10 cellular contexts compared by ENCODE assay signal in genomic region chr10:29946953-29947700, GRCh38.
DNase-seq lines count a peak whose midpoint lies in the region; ATAC-seq and TF ChIP-seq lines count a peak whose summit lies in the region.
"Had no signal": no experiment of that assay in that cellular context is flagged by ENCODE, and none has a peak within 500 bp of the region (broad histone marks: within the 10 kb centered on the region; RNA-seq: fewer than 3 reads in every experiment).

No MANE protein-coding gene starts in this region.

- H3K9me3 Mint-ChIP-seq in endothelial cell (ENCODE audit: unreplicated experiment): no peaks in the 10 kb centered on the region
- H3K9me3 Mint-ChIP-seq in activated CD4-positive, alpha-beta T cell treated with anti-CD3 and anti-CD28 coated beads, Interleukin-2, amount 10 ng/mL, durations not matched to agents 7 days and 5 days: no peaks in the 10 kb centered on the region
- H3K9me3 Mint-ChIP-seq: CD8-positive, alpha-beta T cell had no signal

- H3K27me3 Mint-ChIP-seq in endothelial cell (ENCODE audit: unreplicated experiment): no peaks in the 10 kb centered on the region
- peaks cover 1% of the 10 kb centered on the region for H3K27me3 Mint-ChIP-seq in activated CD4-positive, alpha-beta T cell treated with anti-CD3 and anti-CD28 coated beads, Interleukin-2, amount 10 ng/mL, durations not matched to agents 7 days and 5 days

- peak; percentile 76 for ATAC-seq in foreskin keratinocyte
- no peak for ATAC-seq in HG03280 (IDR thresholded peaks at IDR 0.05; ENCODE audit: unreplicated experiment)
- ATAC-seq: CD8-positive, alpha-beta T cell had no signal

- no peak overlapping the region for H3K27ac Mint-ChIP-seq in endothelial cell (ENCODE audit: unreplicated experiment)
- no peak overlapping the region for H3K27ac Mint-ChIP-seq in activated CD4-positive, alpha-beta T cell treated with anti-CD3 and anti-CD28 coated beads, Interleukin-2, amount 10 ng/mL, durations not matched to agents 7 days and 5 days
- H3K27ac Mint-ChIP-seq: CD8-positive, alpha-beta T cell had no signal

- POLR2A ChIA-PET in activated CD4-positive, alpha-beta T cell treated with anti-CD3 and anti-CD28 coated beads, Interleukin-2, amount 10 ng/mL, durations not matched to agents 7 days and 5 days (lab: Charles Lee): no interaction called here

- H3K36me3 Mint-ChIP-seq in endothelial cell (ENCODE audit: low read depth, unreplicated experiment): no peaks in the 10 kb centered on the region
- no peaks in the 10 kb centered on the region for H3K36me3 Mint-ChIP-seq in activated CD4-positive, alpha-beta T cell treated with anti-CD3 and anti-CD28 coated beads, Interleukin-2, amount 10 ng/mL, durations not matched to agents 7 days and 5 days (ENCODE audit: low read depth)
- H3K36me3 Mint-ChIP-seq: CD8-positive, alpha-beta T cell had no signal

- DNase-seq in AG09319 (ENCODE audit: extremely low read depth, low read depth) (peak; percentile 52), T1000 (lab: John Stamatoyannopoulos, UW) (peak; percentile 13), foreskin keratinocyte (peak; percentile 73 to 88), endothelial cell (ENCODE audit: low spot score) (no peak), NCI-H2196 treated with DMSO at 0.1 percent for 48 hours (lab: John Stamatoyannopoulos, UW; ENCODE audit: unreplicated experiment) (no peak)
- no peak for DNase-seq in activated CD4-positive, alpha-beta T cell treated with anti-CD3 and anti-CD28 coated beads, Interleukin-2, amount 10 ng/mL, durations not matched to agents 7 days and 5 days
- DNase-seq: CD8-positive, alpha-beta T cell; cortex of kidney had no signal

- no peak overlapping the region for H3K4me3 Mint-ChIP-seq in endothelial cell (ENCODE audit: unreplicated experiment)
- no peak overlapping the region for H3K4me3 Mint-ChIP-seq in activated CD4-positive, alpha-beta T cell treated with anti-CD3 and anti-CD28 coated beads, Interleukin-2, amount 10 ng/mL, durations not matched to agents 7 days and 5 days
- H3K4me3 Mint-ChIP-seq: CD8-positive, alpha-beta T cell had no signal

- H3K4me2 ChIP-seq in parathyroid adenoma (ENCODE audit: low read length): no peak overlapping the region

- H3K4me1 ChIP-seq in foreskin keratinocyte: peaks cover 38% of the 10 kb centered on the region
- no peaks in the 10 kb centered on the region for H3K4me1 ChIP-seq in parathyroid adenoma

- CTCF ChIA-PET in activated CD4-positive, alpha-beta T cell treated with anti-CD3 and anti-CD28 coated beads, Interleukin-2, amount 10 ng/mL, durations not matched to agents 7 days and 5 days (lab: Charles Lee): interaction anchor here (1.0 kb wide), 1 partner anchor 18 kb away, joined by 3 read pairs; no protein-coding TSS in a partner anchor

- H3K27ac ChIP-seq in foreskin keratinocyte: peak overlapping the region; percentile 98
- H3K27ac ChIP-seq in parathyroid adenoma: no peak overlapping the region

- no peaks in the 10 kb centered on the region for H3K36me3 ChIP-seq in parathyroid adenoma (ENCODE audit: control insufficient read depth, insufficient read depth, low read length)

- H3K9ac ChIP-seq in parathyroid adenoma: no peak overlapping the region

- TF ChIP-seq CTCF in AG09319 (IDR thresholded peaks at IDR 0.05; ENCODE audit: low read depth, low read length) (no peak), foreskin keratinocyte (conservative IDR thresholded peaks at IDR 0.05) (no peak), parathyroid adenoma (IDR thresholded peaks at IDR 0.05) (no peak), endothelial cell (IDR thresholded peaks at IDR 0.05; ENCODE audit: unreplicated experiment) (no peak)

- no peaks in the 10 kb centered on the region for H3K9me3 ChIP-seq in parathyroid adenoma (ENCODE audit: control insufficient read depth, low read length)

- peaks cover 2% of the 10 kb centered on the region for H3K4me1 Mint-ChIP-seq in endothelial cell (ENCODE audit: unreplicated experiment)
- H3K4me1 Mint-ChIP-seq in activated CD4-positive, alpha-beta T cell treated with anti-CD3 and anti-CD28 coated beads, Interleukin-2, amount 10 ng/mL, durations not matched to agents 7 days and 5 days: peaks cover 9% of the 10 kb centered on the region

- H3K27me3 ChIP-seq in foreskin keratinocyte (no peaks in the 10 kb centered on the region), parathyroid adenoma (ENCODE audit: control insufficient read depth, insufficient read depth, low read length) (no peaks in the 10 kb centered on the region)

- peak overlapping the region; percentile 29 for H2AFZ ChIP-seq in parathyroid adenoma

- no peak overlapping the region for H3K4me3 ChIP-seq in parathyroid adenoma (ENCODE audit: low read depth, low read length)

- no peaks in the 10 kb centered on the region for H3K79me2 ChIP-seq in parathyroid adenoma

Comparison
In these comparisons a context has a peak if more than half of its experiments do, and no peak if none do; other contexts are left out.
1. DNase-seq: peak in AG09319 (single experiment), T1000 (single experiment) and foreskin keratinocyte (2 of 2); none in endothelial cell (single experiment), activated CD4-positive, alpha-beta T cell treated with anti-CD3 and anti-CD28 coated beads, Interleukin-2, amount 10 ng/mL, durations not matched to agents 7 days and 5 days (single experiment) and NCI-H2196 treated with DMSO at 0.1 percent for 48 hours (single experiment).